23 cellular contexts compared by ENCODE assay signal in genomic region chr3:39028466-39028865, GRCh38. TPM values are rescaled to one million over a fixed set of nuclear protein-coding genes. Genes with fewer than 3 reads are reported as not detected.
"Had no signal": no experiment of that assay in that cellular context is flagged by ENCODE, and none has a peak within 500 bp of the region (broad histone marks: within the 10 kb centered on the region; RNA-seq: fewer than 3 reads in every experiment).

No MANE protein-coding gene starts in this region.

- H3K36me3 ChIP-seq: gastrocnemius medialis, left lung, lower lobe of right lung, pancreas, right lobe of liver, suprapubic skin, transverse colon had no signal

- H3K4me1 ChIP-seq: gastrocnemius medialis, left lung, lower lobe of right lung, pancreas, right lobe of liver, transverse colon had no signal

- DNase-seq: effector memory CD8-positive, alpha-beta T cell; erythroblast; gastrocnemius medialis; head of caudate nucleus; kidney; left lung; lower lobe of right lung; natural killer cell; occipital lobe; pancreas; retina; right lobe of liver; stimulated activated CD4-positive, alpha-beta T cell treated with anti-CD3 and anti-CD28 coated beads, Interleukin-12 subunit alpha, Interleukin-12 subunit beta, amount 100 ng/mL, for 4 hours; stimulated activated CD4-positive, alpha-beta T cell treated with anti-CD3 and anti-CD28 coated beads, Interleukin-1b, Interleukin-23, amount 100 ng/mL, for 48 hours; stimulated activated CD4-positive, alpha-beta T cell treated with anti-CD3 and anti-CD28 coated beads, Interleukin-4, amount 100 ng/mL, for 1 hour; stimulated activated CD8-positive, alpha-beta memory T cell treated with anti-CD3 and anti-CD28 coated beads, Interleukin-4, amount 100 ng/mL, for 48 hours; stimulated activated naive CD4-positive, alpha-beta T cell; stimulated activated naive CD8-positive, alpha-beta T cell treated with anti-CD3 and anti-CD28 coated beads, Interleukin-15, amount 100 ng/mL, for 72 hours; transverse colon had no signal

- ATAC-seq: effector memory CD8-positive, alpha-beta T cell; gastrocnemius medialis; left lung; lower lobe of right lung; natural killer cell; pancreas; right lobe of liver; stimulated activated naive CD8-positive, alpha-beta T cell treated with anti-CD3 and anti-CD28 coated beads, Interleukin-15, amount 100 ng/mL, for 72 hours had no signal

- H3K4me3 ChIP-seq: coronary artery, gastrocnemius medialis, left lung, lower lobe of right lung, pancreas, right lobe of liver, smooth muscle cell, suprapubic skin, transverse colon had no signal

- H3K27ac ChIP-seq: coronary artery, gastrocnemius medialis, left lung, lower lobe of right lung, pancreas, right lobe of liver, suprapubic skin, transverse colon had no signal

- H3K4me2 ChIP-seq: smooth muscle cell had no signal

- H3K27me3 ChIP-seq: gastrocnemius medialis, left lung, pancreas, right lobe of liver, suprapubic skin, transverse colon had no signal

- H3K9me3 ChIP-seq: gastrocnemius medialis, left lung, lower lobe of right lung, pancreas, right lobe of liver, suprapubic skin, transverse colon had no signal

RNA-seq across cellular contexts. Expression of gene SCN11A, which starts 23.3 kb away (rescaled TPM):
- total RNA-seq: myocyte had no signal
